Comparison of ENCODE assay signal across 18 cellular contexts in genomic region chr1:87394462-87394861, GRCh38.
"Had no signal": no experiment of that assay in that cellular context is flagged by ENCODE, and none has a peak within 500 bp of the region (broad histone marks: within the 10 kb centered on the region; RNA-seq: fewer than 3 reads in every experiment).

No MANE protein-coding gene starts in this region.

- H3K27ac ChIP-seq: cardiac muscle cell, esophagus muscularis mucosa, gastroesophageal sphincter, heart right ventricle, ovary, psoas muscle, skin epidermis, stomach, testis had no signal

- H3K4me3 ChIP-seq: cardiac muscle cell, esophagus muscularis mucosa, gastroesophageal sphincter, heart right ventricle, mucosa of descending colon, ovary, psoas muscle, skin epidermis, stomach, testis had no signal

- H3K27me3 ChIP-seq: cardiac muscle cell, esophagus muscularis mucosa, gastroesophageal sphincter, heart right ventricle, ovary, stomach, testis had no signal

- DNase-seq: activated CD4-positive, alpha-beta T cell treated with anti-CD3 and anti-CD28 coated beads, Interleukin-2, amount 50 U/mL, for 4 hours; activated CD4-positive, CD25-positive, alpha-beta regulatory T cell treated with anti-CD3 and anti-CD28 coated beads, Interleukin-2, amount 50 U/mL, for 72 hours; activated gamma-delta T cell treated with Interleukin-2 at 50 U/mL for 16 hours; effector CD8-positive, alpha-beta T cell; heart right ventricle; immature natural killer cell; kidney glomerular epithelial cell; mucosa of descending colon; naive B cell; ovary; psoas muscle; stimulated activated CD4-positive, alpha-beta T cell treated with anti-CD3 and anti-CD28 coated beads, Interleukin-4, amount 100 ng/mL, for 1 hour; stomach; testis had no signal

- H3K36me3 ChIP-seq: cardiac muscle cell, esophagus muscularis mucosa, gastroesophageal sphincter, heart right ventricle, ovary, stomach had no signal
